ENCODE assay signal across 8 cellular contexts in the genomic region with DNA sequence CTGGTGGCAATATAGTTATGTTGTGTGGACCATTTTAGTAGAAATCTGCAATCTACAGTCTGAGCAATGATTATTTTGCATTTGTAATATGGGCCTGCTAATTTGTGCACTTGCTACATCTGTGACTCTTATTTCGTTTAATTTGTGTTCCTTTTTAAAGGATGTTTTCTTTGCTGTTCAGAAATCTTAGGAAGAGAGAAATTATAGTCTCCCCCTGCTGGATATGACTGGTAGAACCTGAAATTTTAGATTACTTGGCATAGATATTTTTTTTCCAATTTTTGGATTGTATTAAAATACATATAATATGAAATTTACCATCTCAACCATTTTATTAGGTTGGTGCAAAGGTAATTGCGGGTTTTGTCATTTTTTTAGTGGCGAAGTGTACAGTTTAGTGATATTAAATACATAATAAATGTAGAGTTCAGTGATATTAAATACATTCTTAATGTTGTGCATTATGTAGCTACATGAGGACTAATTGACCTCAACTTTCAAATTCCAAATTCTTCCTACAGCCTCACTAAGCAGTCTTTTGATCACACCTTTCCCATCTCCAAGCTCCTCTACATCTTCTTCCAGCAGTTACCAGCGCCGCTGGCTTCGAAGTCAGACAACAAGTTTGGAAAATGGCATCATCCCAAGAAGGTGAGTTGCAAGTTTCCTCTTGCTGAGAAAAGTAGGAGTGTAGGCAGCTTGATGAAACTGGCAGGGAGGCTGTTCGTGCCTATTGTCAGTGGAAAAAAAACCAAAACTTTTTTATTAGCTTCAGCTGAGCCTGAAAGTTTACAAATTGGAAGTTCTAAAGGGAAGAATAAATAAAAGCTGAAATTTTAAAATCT.
A peak's percentile ranks its signal among the peaks of the same experiment; 100 is the strongest.
DNase-seq lines count a peak whose midpoint lies in the region; ATAC-seq and TF ChIP-seq lines count a peak whose summit lies in the region.

No MANE protein-coding gene starts in this region.

- peaks cover 7% of the 10 kb centered on the region for H3K36me3 Mint-ChIP-seq in progenitor cell of endocrine pancreas (ENCODE audit: insufficient read depth)

- H3K27me3 Mint-ChIP-seq in progenitor cell of endocrine pancreas: no peaks in the 10 kb centered on the region

- POLR2A ChIA-PET in Panc1 (lab: Charles Lee): interaction anchor here (0.7 kb wide), 1 partner anchor 55 kb away, joined by 5 read pairs; no protein-coding TSS in a partner anchor

- TF ChIP-seq CTCF in Panc1 (IDR thresholded peaks at IDR 0.05) (peak; percentile 57; the same call in 1 of the 2 replicates), esophagus muscularis mucosa (IDR thresholded peaks at IDR 0.05) (peak; percentile 64 to 80 (median 70)), progenitor cell of endocrine pancreas (IDR thresholded peaks at IDR 0.05; ENCODE audit: unreplicated experiment) (peak; percentile 79)

- WGBS in esophagus muscularis mucosa: 60% methylated on average over 7 of the region's 7 CpGs

- BruUV-seq in Panc1 (replicated peaks; lab: Mats Ljungman, UMichigan): no TSS peak

- H3K9me3 Mint-ChIP-seq in progenitor cell of endocrine pancreas (ENCODE audit: low read depth): no peaks in the 10 kb centered on the region

- peaks cover 17% of the 10 kb centered on the region for H3K4me1 Mint-ChIP-seq in progenitor cell of endocrine pancreas (ENCODE audit: low read depth)

- TF ChIP-seq POLR2A in esophagus muscularis mucosa (IDR thresholded peaks at IDR 0.05; ENCODE audit: low read depth): no peak

- H3K27ac Mint-ChIP-seq in progenitor cell of endocrine pancreas: no peak overlapping the region

- no peak overlapping the region for H3K4me3 Mint-ChIP-seq in progenitor cell of endocrine pancreas (ENCODE audit: low read depth)

- H3K9me3 ChIP-seq in Panc1 (ENCODE audit: control insufficient read depth, insufficient read depth, low read depth, low read length): no peaks in the 10 kb centered on the region
- H3K9me3 ChIP-seq in esophagus muscularis mucosa: no peaks in the 10 kb centered on the region

- CTCF ChIA-PET in Panc1 (lab: Charles Lee): interaction anchor here (1.0 kb wide), 1 partner anchor 62 kb away, joined by 3 read pairs; no protein-coding TSS in a partner anchor

- H3K27ac ChIP-seq in Panc1 (ENCODE audit: low read length): no peak overlapping the region
- H3K27ac ChIP-seq in esophagus muscularis mucosa (replicated peaks in 1 of 4): peak overlapping the region in 2 of 4 donors; percentile 22 to 29

- H3K4me3 ChIP-seq in Panc1 (ENCODE audit: low read depth in 2 of 2, low read length in 2 of 2) (no peak overlapping the region), esophagus muscularis mucosa (no peak overlapping the region)

- intact Hi-C loops in Panc1 (cut with micrococcal nuclease; ENCODE audit: unreplicated experiment) (loop anchor here (1.0 to 10.0 kb wide), 2 partner anchors 76 to 121 kb away; no protein-coding TSS in a partner anchor), esophagus muscularis mucosa (cut with DNase I) (no loop called here)

- H3K27me3 ChIP-seq in Panc1 (ENCODE audit: control insufficient read depth, insufficient read depth, low read length) (no peaks in the 10 kb centered on the region), esophagus muscularis mucosa (no peaks in the 10 kb centered on the region)

- ATAC-seq in GM19043 (IDR thresholded peaks at IDR 0.05; ENCODE audit: low read depth, unreplicated experiment) (peak; percentile 38), Panc1 (no peak), HG03045 (IDR thresholded peaks at IDR 0.05; ENCODE audit: unreplicated experiment) (no peak), GM21529 (IDR thresholded peaks at IDR 0.05; ENCODE audit: unreplicated experiment) (no peak), GM19023 (IDR thresholded peaks at IDR 0.05; ENCODE audit: unreplicated experiment) (no peak)

- DNase-seq in AG08396 (ENCODE audit: low spot score) (peak; percentile 10), Panc1 (ENCODE audit: low read depth, low spot score) (no peak), esophagus muscularis mucosa (ENCODE audit: extremely low spot score) (no peak), progenitor cell of endocrine pancreas (ENCODE audit: low spot score, unreplicated experiment) (no peak)

- TF ChIP-seq EP300 in esophagus muscularis mucosa (IDR thresholded peaks at IDR 0.05): no peak

- in situ Hi-C loops in Panc1 (cut with HindIII; ENCODE audit: low pct_unique_long_range_greater_than_20kb, low sequenced_read_pairs): no loop called here

- no peaks in the 10 kb centered on the region for H3K36me3 ChIP-seq in Panc1 (ENCODE audit: control insufficient read depth, insufficient read depth, low read length)
- H3K36me3 ChIP-seq in esophagus muscularis mucosa: peaks cover 12 to 64% (median 39%) of the 10 kb centered on the region in 4 donors

- H3K4me1 ChIP-seq in Panc1 (ENCODE audit: control insufficient read depth, insufficient read depth, low read length): no peaks in the 10 kb centered on the region
- H3K4me1 ChIP-seq in esophagus muscularis mucosa: peaks cover 0 to 10% (median 7%) of the 10 kb centered on the region in 4 donors
